In the genomic region with DNA sequence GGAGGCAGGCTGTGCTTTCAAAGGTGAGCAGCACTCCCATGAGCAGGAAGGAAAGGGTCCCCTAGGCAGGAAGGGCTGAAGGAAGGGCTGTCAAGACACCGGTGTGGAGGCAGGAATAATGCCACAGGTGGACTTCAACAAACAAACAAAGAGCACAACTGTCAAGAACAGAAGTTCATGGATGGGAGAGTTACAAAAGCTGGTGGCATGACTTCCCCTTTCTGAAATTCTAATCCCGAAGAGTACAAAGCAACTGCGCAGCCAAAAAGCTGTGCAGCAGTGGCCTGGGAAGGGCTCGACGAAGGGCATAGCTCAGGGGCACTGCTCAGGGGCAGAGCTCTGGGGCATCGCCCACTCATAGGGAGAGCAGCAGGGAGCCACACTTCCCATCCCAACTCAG, we compare ENCODE assay signal across 21 cellular contexts.
DNase-seq lines count a peak whose midpoint lies in the region; ATAC-seq and TF ChIP-seq lines count a peak whose summit lies in the region.
"Had no signal": no experiment of that assay in that cellular context is flagged by ENCODE, and none has a peak within 500 bp of the region (broad histone marks: within the 10 kb centered on the region; RNA-seq: fewer than 3 reads in every experiment).

No MANE protein-coding gene starts in this region.

- TF ChIP-seq POLR2A in HCT116 (IDR thresholded peaks at IDR 0.05; ENCODE audit: borderline replicate concordance, extremely low read depth, insufficient read depth, insufficient read length) (no peak), GM18505 (IDR thresholded peaks at IDR 0.05; ENCODE audit: borderline replicate concordance, extremely low read depth, insufficient read depth, insufficient read length) (no peak)

- TF ChIP-seq CTCF in CD14-positive monocyte (IDR thresholded peaks at IDR 0.05): no peak
- no peak for TF ChIP-seq CTCF in HCT116 (IDR thresholded peaks at IDR 0.05 in 2 of 3, conservative IDR thresholded peaks at IDR 0.05 in 1 of 3; ENCODE audit: borderline replicate concordance in 1 of 3, insufficient read depth in 1 of 3, low read depth in 2 of 3, low read length in 2 of 3)
- no peak for TF ChIP-seq CTCF in WTC11 (IDR thresholded peaks at IDR 0.05)
- TF ChIP-seq CTCF in nephron (IDR thresholded peaks at IDR 0.05; ENCODE audit: unreplicated experiment in 3 of 3): no peak
- no peak for TF ChIP-seq CTCF in MM.1S (IDR thresholded peaks at IDR 0.05; ENCODE audit: low read length)

- H3K36me3 Mint-ChIP-seq in CD14-positive monocyte (peaks cover 0 to 3% of the 10 kb centered on the region in 2 donors), WTC11 (peaks cover 11% of the 10 kb centered on the region; the same call in 1 of the 2 replicates), nephron (ENCODE audit: low read depth) (peaks cover 10% of the 10 kb centered on the region)
- H3K36me3 Mint-ChIP-seq: immature natural killer cell had no signal

- CTCF ChIA-PET in HCT116 (lab: Charles Lee) (no interaction called here), WTC11 (lab: Charles Lee) (no interaction called here)

- RAD21 ChIA-PET in HCT116 (lab: Charles Lee; ENCODE audit: low non-redundant PET in 1 of 2, low total read pairs in 2 of 2, uncharacterized antibody in 2 of 2, unreplicated experiment in 2 of 2): interaction anchor here in 1 of 2 experiments (0.6 kb wide), 1 partner anchor 582 kb away, joined by 4 read pairs; no protein-coding TSS in a partner anchor

- H3K27ac ChIP-seq in HCT116 (ENCODE audit: low read depth, low read length) (peak overlapping the region; percentile 94), MM.1S (ENCODE audit: low read length) (no peak overlapping the region)
- H3K27ac ChIP-seq: C4-2B, prostate gland had no signal

- H3K27me3 ChIP-seq in HCT116 (ENCODE audit: insufficient read depth, low read length) (no peaks in the 10 kb centered on the region), MM.1S (replicated peaks; ENCODE audit: insufficient read depth, low read length) (no peaks in the 10 kb centered on the region)

- H3K27ac Mint-ChIP-seq in CD14-positive monocyte (peak overlapping the region in 5 of 7 donors; percentile 69 to 94 (median 83)), WTC11 (peak overlapping the region; percentile 59; the same call in 1 of the 2 replicates), nephron (peak overlapping the region; percentile 10 to 71 (median 43))
- H3K27ac Mint-ChIP-seq: immature natural killer cell; naive thymus-derived CD8-positive, alpha-beta T cell had no signal

- peaks cover 10% of the 10 kb centered on the region for H3F3A ChIP-seq in MM.1S (ENCODE audit: insufficient read depth, low read length)

- H3K27me3 Mint-ChIP-seq in CD14-positive monocyte (ENCODE audit: low read depth in 3 of 3) (peaks cover 0 to 42% (median 0%) of the 10 kb centered on the region in 3 donors), WTC11 (ENCODE audit: low read depth) (no peaks in the 10 kb centered on the region), nephron (ENCODE audit: low read depth) (no peaks in the 10 kb centered on the region)
- H3K27me3 Mint-ChIP-seq: naive thymus-derived CD8-positive, alpha-beta T cell had no signal

- peaks cover 38% of the 10 kb centered on the region for H3K4me1 Mint-ChIP-seq in CD14-positive monocyte
- H3K4me1 Mint-ChIP-seq in WTC11: peaks cover 82% of the 10 kb centered on the region
- peaks cover 2% of the 10 kb centered on the region for H3K4me1 Mint-ChIP-seq in nephron
- H3K4me1 Mint-ChIP-seq: immature natural killer cell had no signal

- H3K9me2 ChIP-seq in HCT116 (ENCODE audit: insufficient read depth) (no peaks in the 10 kb centered on the region), MM.1S (replicated peaks; ENCODE audit: insufficient read depth, low read length) (no peaks in the 10 kb centered on the region)

- H3K9ac ChIP-seq in HCT116 (ENCODE audit: low read length) (peak overlapping the region; percentile 46), MM.1S (ENCODE audit: low read length) (no peak overlapping the region)

- H3K36me3 ChIP-seq in HCT116 (ENCODE audit: control insufficient read depth in 1 of 2, insufficient read depth in 2 of 2, low read length in 2 of 2) (peaks cover 0 to 17% of the 10 kb centered on the region in 2 experiments; a peak in 1 of 4 replicates), MM.1S (replicated peaks; ENCODE audit: insufficient read depth, low read length) (no peaks in the 10 kb centered on the region)
- H3K36me3 ChIP-seq: prostate gland had no signal

- no peak overlapping the region for H3K4me3 ChIP-seq in HCT116 (replicated peaks in 1 of 2; ENCODE audit: low read depth in 1 of 2, low read length in 2 of 2)
- no peak overlapping the region for H3K4me3 ChIP-seq in MM.1S (ENCODE audit: low read length)
- H3K4me3 ChIP-seq: lung, prostate gland had no signal

- H3K4me1 ChIP-seq in HCT116 (ENCODE audit: control insufficient read depth in 1 of 2, insufficient read depth in 2 of 2, low read length in 2 of 2) (peaks cover 84 to 100% of the 10 kb centered on the region in 2 experiments), MM.1S (ENCODE audit: low read length) (peaks cover 41% of the 10 kb centered on the region)
- H3K4me1 ChIP-seq: prostate gland had no signal

- ATAC-seq in HCT116: no peak
- no peak for ATAC-seq in WTC11
- ATAC-seq in GM18505 (IDR thresholded peaks at IDR 0.05; ENCODE audit: unreplicated experiment): no peak
- ATAC-seq: naive thymus-derived CD8-positive, alpha-beta T cell had no signal

- DNase-seq in CD14-positive monocyte (ENCODE audit: low spot score): no peak
- DNase-seq in HCT116 (ENCODE audit: low read depth, low spot score): no peak
- no peak for DNase-seq in WTC11 (ENCODE audit: low spot score)
- no peak for DNase-seq in GM03348 (ENCODE audit: low spot score)
- no peak for DNase-seq in MM.1S
- DNase-seq: activated CD4-positive, alpha-beta T cell treated with anti-CD3 and anti-CD28 coated beads, Interleukin-2, amount 50 U/mL, for 1 hour; amygdala; DMS79; effector CD4-positive, alpha-beta T cell; head of caudate nucleus; immature natural killer cell; naive thymus-derived CD8-positive, alpha-beta T cell; NCI-H187 treated with DMSO at 0.1 percent for 48 hours; NCI-H446; SHP77 treated with DMSO at 0.1 percent for 48 hours; small intestine had no signal

- intact Hi-C loops in CD14-positive monocyte (cut with micrococcal nuclease) (no loop called here), HCT116 (cut with micrococcal nuclease) (no loop called here)

- H3K4me2 ChIP-seq in HCT116 (ENCODE audit: low read length): peak overlapping the region; percentile 64
- no peak overlapping the region for H3K4me2 ChIP-seq in MM.1S (ENCODE audit: low read depth, low read length)

- no peak for TF ChIP-seq RAD21 in HCT116 (IDR thresholded peaks at IDR 0.05; ENCODE audit: low read depth)

- H3K9me3 Mint-ChIP-seq in CD14-positive monocyte (peaks cover 0 to 4% (median 0%) of the 10 kb centered on the region in 7 donors), WTC11 (no peaks in the 10 kb centered on the region), nephron (no peaks in the 10 kb centered on the region)
- H3K9me3 Mint-ChIP-seq: immature natural killer cell; naive thymus-derived CD8-positive, alpha-beta T cell had no signal

- H4K20me1 ChIP-seq in HCT116 (ENCODE audit: insufficient read depth) (0 out of 2 replicates have a peak, but pooled peaks cover 1% of the 10 kb centered on the region), MM.1S (ENCODE audit: insufficient read depth, low read length) (no peaks in the 10 kb centered on the region)

- H2AFZ ChIP-seq in HCT116 (ENCODE audit: low read depth, low read length, poor library complexity, severe bottlenecking) (no peak overlapping the region), MM.1S (ENCODE audit: low read length) (no peak overlapping the region)

- POLR2A ChIA-PET in HCT116 (lab: Charles Lee): interaction anchor here (0.6 to 1.0 kb wide), 2 partner anchors 12 to 73 kb away, joined by 3 read pairs; no protein-coding TSS in a partner anchor
- POLR2A ChIA-PET in WTC11 (lab: Charles Lee): no interaction called here

- H3K79me2 ChIP-seq in HCT116 (ENCODE audit: insufficient read depth, low read length) (peaks cover 100% of the 10 kb centered on the region), MM.1S (ENCODE audit: low read length) (peaks cover 22% of the 10 kb centered on the region)

- peak overlapping the region in 1 of 2 donors; percentile 20 for H3K4me3 Mint-ChIP-seq in CD14-positive monocyte
- no peak overlapping the region for H3K4me3 Mint-ChIP-seq in WTC11
- no peak overlapping the region for H3K4me3 Mint-ChIP-seq in nephron
- H3K4me3 Mint-ChIP-seq: immature natural killer cell; naive thymus-derived CD8-positive, alpha-beta T cell had no signal

- H3K9me3 ChIP-seq in HCT116 (ENCODE audit: control insufficient read depth in 1 of 2, insufficient read depth in 1 of 2, low read depth in 1 of 2, low read length in 2 of 2) (no peaks in the 10 kb centered on the region), MM.1S (replicated peaks; ENCODE audit: insufficient read depth, low read length) (no peaks in the 10 kb centered on the region)
- H3K9me3 ChIP-seq: prostate gland had no signal

- no TSS peak for BruUV-seq in HCT116 (replicated peaks; lab: Mats Ljungman, UMichigan)

TF ChIP-seq in HCT116, 20 proteins besides CTCF, POLR2A, EP300 and RAD21 (continues in another document):
- no peak for TF ChIP-seq EZH2phosphoT487 (IDR thresholded peaks at IDR 0.05; ENCODE audit: borderline replicate concordance)
- no peak for TF ChIP-seq ELF1 (IDR thresholded peaks at IDR 0.05; ENCODE audit: borderline replicate concordance, low read depth)
- TF ChIP-seq CBX3 (IDR thresholded peaks at IDR 0.05; ENCODE audit: low read depth): no peak
- TF ChIP-seq YY1 (IDR thresholded peaks at IDR 0.05; ENCODE audit: extremely low read depth, insufficient replicate concordance, low read depth, low read length): no peak
- TF ChIP-seq, protein P1, sequence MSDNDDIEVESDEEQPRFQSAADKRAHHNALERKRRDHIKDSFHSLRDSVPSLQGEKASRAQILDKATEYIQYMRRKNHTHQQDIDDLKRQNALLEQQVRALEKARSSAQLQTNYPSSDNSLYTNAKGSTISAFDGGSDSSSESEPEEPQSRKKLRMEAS (IDR thresholded peaks at IDR 0.05): no peak
- no peak for TF ChIP-seq POLR2AphosphoS5 (IDR thresholded peaks at IDR 0.05; ENCODE audit: low read depth, low read length)
- TF ChIP-seq SRF (IDR thresholded peaks at IDR 0.05; ENCODE audit: low read depth): no peak

TF ChIP-seq in WTC11, 78 proteins besides CTCF, POLR2A, EP300 and RAD21 (continues in another document):
- no peak for TF ChIP-seq ZNF512 (CRISPR knock-in tag; IDR thresholded peaks at IDR 0.05; ENCODE audit: borderline replicate concordance)
